2 cellular contexts compared by ENCODE assay signal in the genomic region with DNA sequence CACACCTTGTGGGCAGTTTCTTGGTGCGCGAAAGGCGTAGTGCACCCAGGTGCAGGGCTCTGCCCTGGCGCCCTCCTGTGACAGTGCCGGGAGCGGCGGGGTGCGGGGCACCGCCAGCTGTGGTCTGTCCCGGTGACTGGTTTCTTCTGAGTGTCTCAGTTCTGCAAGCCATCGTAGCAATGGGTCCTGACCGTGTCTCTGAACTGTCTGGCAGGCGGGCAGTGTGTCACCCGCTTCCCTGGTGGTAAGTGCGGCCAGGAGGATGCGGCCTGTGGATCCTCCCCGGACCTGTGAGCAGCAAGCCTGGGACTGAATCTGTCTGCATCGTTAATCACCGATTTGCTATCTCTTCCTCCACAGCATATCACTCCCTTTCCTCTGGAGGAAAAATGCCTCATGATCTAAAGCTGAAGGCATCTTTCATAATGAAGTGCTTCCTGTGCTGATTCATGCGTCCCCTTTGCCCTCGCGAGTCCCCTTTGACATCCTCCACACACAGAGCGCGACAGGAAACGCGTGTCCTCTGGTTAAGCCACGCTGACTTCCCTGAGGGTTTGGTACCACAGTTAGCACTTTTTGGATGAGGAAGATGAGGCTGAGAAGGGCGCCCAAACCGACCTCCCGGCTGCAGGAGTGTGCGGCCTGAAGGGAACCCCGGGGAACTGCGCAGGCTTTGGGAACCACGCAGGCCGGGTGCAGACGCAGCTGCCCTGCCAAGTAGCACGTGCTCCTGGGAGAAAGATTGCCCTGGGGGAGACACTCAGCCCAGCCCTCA.
TF ChIP-seq lines count a peak whose summit lies in the region.

No MANE protein-coding gene starts in this region.

TF ChIP-seq in SK-N-SH, 30 proteins besides CTCF, POLR2A, EP300 and RAD21 (continued from another document):
- TF ChIP-seq RCOR1 (IDR thresholded peaks at IDR 0.05; ENCODE audit: low read length) (no peak), MEF2A (IDR thresholded peaks at IDR 0.05; ENCODE audit: borderline replicate concordance, low read depth) (no peak), CHD2 (IDR thresholded peaks at IDR 0.05; ENCODE audit: low read length, partially characterized antibody) (no peak), RXRA (IDR thresholded peaks at IDR 0.05; ENCODE audit: borderline replicate concordance, low read depth) (no peak), FOXM1 (IDR thresholded peaks at IDR 0.05; ENCODE audit: low read depth) (no peak), JUND (IDR thresholded peaks at IDR 0.05) (no peak), YY1 (IDR thresholded peaks at IDR 0.05; ENCODE audit: low read depth) (no peak), POLR2AphosphoS5 (IDR thresholded peaks at IDR 0.05; ENCODE audit: low read depth, low read length) (no peak)
TF ChIP-seq in SK-N-SH: peak in this region for 0.

TF ChIP-seq in SK-N-SH treated with all-trans-retinoic acid at 6 μM for 48 hours, 23 proteins besides CTCF, POLR2A, EP300 and RAD21 (continued from another document):
- TF ChIP-seq, protein P1, sequence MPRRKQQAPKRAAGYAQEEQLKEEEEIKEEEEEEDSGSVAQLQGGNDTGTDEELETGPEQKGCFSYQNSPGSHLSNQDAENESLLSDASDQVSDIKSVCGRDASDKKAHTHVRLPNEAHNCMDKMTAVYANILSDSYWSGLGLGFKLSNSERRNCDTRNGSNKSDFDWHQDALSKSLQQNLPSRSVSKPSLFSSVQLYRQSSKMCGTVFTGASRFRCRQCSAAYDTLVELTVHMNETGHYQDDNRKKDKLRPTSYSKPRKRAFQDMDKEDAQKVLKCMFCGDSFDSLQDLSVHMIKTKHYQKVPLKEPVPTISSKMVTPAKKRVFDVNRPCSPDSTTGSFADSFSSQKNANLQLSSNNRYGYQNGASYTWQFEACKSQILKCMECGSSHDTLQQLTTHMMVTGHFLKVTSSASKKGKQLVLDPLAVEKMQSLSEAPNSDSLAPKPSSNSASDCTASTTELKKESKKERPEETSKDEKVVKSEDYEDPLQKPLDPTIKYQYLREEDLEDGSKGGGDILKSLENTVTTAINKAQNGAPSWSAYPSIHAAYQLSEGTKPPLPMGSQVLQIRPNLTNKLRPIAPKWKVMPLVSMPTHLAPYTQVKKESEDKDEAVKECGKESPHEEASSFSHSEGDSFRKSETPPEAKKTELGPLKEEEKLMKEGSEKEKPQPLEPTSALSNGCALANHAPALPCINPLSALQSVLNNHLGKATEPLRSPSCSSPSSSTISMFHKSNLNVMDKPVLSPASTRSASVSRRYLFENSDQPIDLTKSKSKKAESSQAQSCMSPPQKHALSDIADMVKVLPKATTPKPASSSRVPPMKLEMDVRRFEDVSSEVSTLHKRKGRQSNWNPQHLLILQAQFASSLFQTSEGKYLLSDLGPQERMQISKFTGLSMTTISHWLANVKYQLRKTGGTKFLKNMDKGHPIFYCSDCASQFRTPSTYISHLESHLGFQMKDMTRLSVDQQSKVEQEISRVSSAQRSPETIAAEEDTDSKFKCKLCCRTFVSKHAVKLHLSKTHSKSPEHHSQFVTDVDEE (CRISPR knock-in tag; IDR thresholded peaks at IDR 0.05): no peak
- TF ChIP-seq BACH2 (CRISPR knock-in tag; IDR thresholded peaks at IDR 0.05; ENCODE audit: borderline replicate concordance): no peak
- no peak for TF ChIP-seq SNAI2 (CRISPR knock-in tag; IDR thresholded peaks at IDR 0.05)
TF ChIP-seq in SK-N-SH treated with all-trans-retinoic acid at 6 μM for 48 hours: peak in this region for 0.
